8 cellular contexts compared by ENCODE assay signal in the genomic region with DNA sequence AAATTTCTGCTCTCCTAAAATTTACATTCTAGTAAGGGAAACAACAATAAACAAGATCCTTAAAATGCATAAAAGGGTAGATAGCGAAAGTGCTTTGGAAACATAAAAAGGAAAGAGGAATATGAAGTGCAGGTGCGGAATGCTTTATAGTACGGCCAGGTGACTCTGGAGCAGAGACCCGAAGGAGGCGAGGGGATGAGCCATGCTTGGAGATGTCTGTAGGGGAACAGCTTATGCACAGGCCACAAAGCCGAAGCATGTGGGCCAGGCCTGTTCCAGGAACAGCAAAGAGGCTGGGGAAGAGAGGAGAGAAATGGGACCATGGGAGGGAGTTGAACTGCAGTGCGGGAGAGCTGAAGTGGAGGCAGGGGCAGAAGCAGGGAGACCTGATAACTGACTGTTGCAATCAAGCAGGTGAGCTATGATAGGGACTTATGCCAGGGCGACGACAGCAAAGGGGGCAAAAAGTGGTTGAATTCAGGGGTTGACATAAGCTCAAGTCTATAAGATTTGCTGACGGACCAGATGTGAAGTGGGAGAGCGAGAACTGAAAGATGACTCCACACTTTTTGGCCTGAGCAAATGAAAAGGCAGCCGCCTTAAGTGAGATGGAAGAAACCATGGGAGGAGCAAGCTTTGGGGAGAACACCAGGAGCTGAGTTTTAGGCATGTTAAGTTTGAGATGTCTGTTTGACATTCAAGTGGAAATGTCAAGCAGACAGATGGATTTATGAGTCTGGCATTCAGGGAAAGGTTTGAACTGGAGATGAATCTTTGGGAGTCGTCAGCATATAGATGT.
DNase-seq lines count a peak whose midpoint lies in the region; ATAC-seq and TF ChIP-seq lines count a peak whose summit lies in the region.

No MANE protein-coding gene starts in this region.

- TF ChIP-seq POLR2A in thyroid gland (IDR thresholded peaks at IDR 0.05), result no peak

- WGBS in liver, result 87% methylated on average over 13 of the region's 13 CpGs
- WGBS in thyroid gland, 2 donors, result 74 to 77% methylated on average over 13 of the region's 13 CpGs

- H3K4me1 ChIP-seq in ascending aorta, result peaks cover 0 to 11% of the 10 kb centered on the region in 2 donors
- peaks cover 3 to 17% (median 6%) of the 10 kb centered on the region in 4 donors for H3K4me1 ChIP-seq in liver (ENCODE audit: control insufficient read depth in 4 of 4, insufficient read depth in 4 of 4, low read length in 3 of 4)
- peaks cover 13 to 17% of the 10 kb centered on the region in 2 donors for H3K4me1 ChIP-seq in thyroid gland

- H3K27ac Mint-ChIP-seq in activated T-cell treated with anti-CD3 and anti-CD28 coated beads, Interleukin-2, amount 50 U/mL, for 24 hours, result peak overlapping the region; percentile 93

- TF ChIP-seq CTCF in ascending aorta (IDR thresholded peaks at IDR 0.05) (no peak), liver (IDR thresholded peaks at IDR 0.05; ENCODE audit: low read depth, low read length, missing input control) (no peak), thyroid gland (IDR thresholded peaks at IDR 0.05) (no peak), omental fat pad (IDR thresholded peaks at IDR 0.05) (no peak)

- H3K4me3 ChIP-seq in ascending aorta, result peak overlapping the region; percentile 73 to 99
- H3K4me3 ChIP-seq in liver (ENCODE audit: low read depth in 1 of 3, low read length in 3 of 3), result peak overlapping the region; percentile 75 to 90 (median 81)
- H3K4me3 ChIP-seq in thyroid gland (replicated peaks in 1 of 3), result peak overlapping the region in 2 of 3 donors; percentile 16 to 99

- H3K27me3 Mint-ChIP-seq in activated T-cell treated with anti-CD3 and anti-CD28 coated beads, Interleukin-2, amount 50 U/mL, for 24 hours, result no peaks in the 10 kb centered on the region

- TF ChIP-seq RAD21 in liver (IDR thresholded peaks at IDR 0.05), result no peak

- peak overlapping the region; percentile 96 to 99 for H3K27ac ChIP-seq in ascending aorta
- H3K27ac ChIP-seq in liver (ENCODE audit: low read depth in 1 of 2, low read length in 2 of 2), result peak overlapping the region; percentile 99
- peak overlapping the region; percentile 98 to 99 (median 98) for H3K27ac ChIP-seq in thyroid gland

- H3K9me3 ChIP-seq in ascending aorta (no peaks in the 10 kb centered on the region), liver (ENCODE audit: control insufficient read depth in 4 of 4, low read length in 3 of 4) (no peaks in the 10 kb centered on the region), thyroid gland (no peaks in the 10 kb centered on the region)

- H3K4me3 Mint-ChIP-seq in activated T-cell treated with anti-CD3 and anti-CD28 coated beads, Interleukin-2, amount 50 U/mL, for 24 hours, result peak overlapping the region; percentile 95

- H3K36me3 Mint-ChIP-seq in activated T-cell treated with anti-CD3 and anti-CD28 coated beads, Interleukin-2, amount 50 U/mL, for 24 hours (ENCODE audit: low read depth), result peaks cover 38% of the 10 kb centered on the region

- peaks cover 4% of the 10 kb centered on the region in 2 donors for H3K36me3 ChIP-seq in ascending aorta
- H3K36me3 ChIP-seq in liver (ENCODE audit: control insufficient read depth in 4 of 4, insufficient read depth in 3 of 4, low read depth in 1 of 4, low read length in 3 of 4), result no peaks in the 10 kb centered on the region
- H3K36me3 ChIP-seq in thyroid gland, result no peaks in the 10 kb centered on the region

- ATAC-seq in omental fat pad (ENCODE audit: low FRiP score), result no peak

- H3K9me3 Mint-ChIP-seq in activated T-cell treated with anti-CD3 and anti-CD28 coated beads, Interleukin-2, amount 50 U/mL, for 24 hours, result no peaks in the 10 kb centered on the region

- H3K27me3 ChIP-seq in ascending aorta (no peaks in the 10 kb centered on the region), liver (ENCODE audit: control insufficient read depth in 4 of 4, insufficient read depth in 4 of 4, low read length in 3 of 4) (no peaks in the 10 kb centered on the region), thyroid gland (no peaks in the 10 kb centered on the region)

- intact Hi-C loops in ascending aorta (cut with DNase I), result loop anchor here (1.0 to 2.0 kb wide), 2 partner anchors 13 to 57 kb away; no protein-coding TSS in a partner anchor
- intact Hi-C loops in thyroid gland (cut with DNase I), result no loop called here

- DNase-seq in activated T-cell treated with anti-CD3 and anti-CD28 coated beads, Interleukin-2, amount 50 U/mL, for 24 hours, result no peak
- DNase-seq in activated T-cell treated with anti-CD3 and anti-CD28 coated beads, Interleukin-2, amount 50 U/mL, for 1 hour, result no peak
- DNase-seq in ascending aorta (ENCODE audit: low spot score in 2 of 2) (no peak), thyroid gland (no peak), NAMALWA (ENCODE audit: low spot score) (no peak), omental fat pad (ENCODE audit: low spot score) (no peak), middle frontal gyrus (ENCODE audit: extremely low spot score, low spot score) (no peak)

- peak overlapping the region; percentile 25 to 65 for H3K9ac ChIP-seq in liver (ENCODE audit: low read depth in 1 of 2, low read length in 2 of 2)

- H3K4me1 Mint-ChIP-seq in activated T-cell treated with anti-CD3 and anti-CD28 coated beads, Interleukin-2, amount 50 U/mL, for 24 hours (ENCODE audit: low read depth), result peaks cover 33% of the 10 kb centered on the region

TF ChIP-seq in liver, 16 proteins besides CTCF, POLR2A, EP300 and RAD21:
- no peak for TF ChIP-seq JUND (IDR thresholded peaks at IDR 0.05)
- no peak for TF ChIP-seq HNF4A (conservative IDR thresholded peaks at IDR 0.05)
- TF ChIP-seq HNF4G (IDR thresholded peaks at IDR 0.05), result no peak
- no peak for TF ChIP-seq MAX (IDR thresholded peaks at IDR 0.05)
- TF ChIP-seq REST (IDR thresholded peaks at IDR 0.05), result no peak
- peak; percentile 0 for TF ChIP-seq FOXA2 (IDR thresholded peaks at IDR 0.05)
- TF ChIP-seq RXRA (IDR thresholded peaks at IDR 0.05), result no peak
- TF ChIP-seq EGR1 (IDR thresholded peaks at IDR 0.05; ENCODE audit: low read depth in 2 of 2), result peak in 1 of 2 donors; percentile 5
- TF ChIP-seq ATF3 (IDR thresholded peaks at IDR 0.05), result no peak
- no peak for TF ChIP-seq TAF1 (conservative IDR thresholded peaks at IDR 0.05)
- TF ChIP-seq GABPA (IDR thresholded peaks at IDR 0.05 in 1 of 2, conservative IDR thresholded peaks at IDR 0.05 in 1 of 2), result no peak
- TF ChIP-seq NR2F2 (IDR thresholded peaks at IDR 0.05), result no peak
- TF ChIP-seq YY1 (IDR thresholded peaks at IDR 0.05), result no peak
- TF ChIP-seq FOXA1 (IDR thresholded peaks at IDR 0.05), result no peak
- TF ChIP-seq SP1 (IDR thresholded peaks at IDR 0.05), result no peak
